9 cellular contexts compared by ENCODE assay signal in the genomic region with DNA sequence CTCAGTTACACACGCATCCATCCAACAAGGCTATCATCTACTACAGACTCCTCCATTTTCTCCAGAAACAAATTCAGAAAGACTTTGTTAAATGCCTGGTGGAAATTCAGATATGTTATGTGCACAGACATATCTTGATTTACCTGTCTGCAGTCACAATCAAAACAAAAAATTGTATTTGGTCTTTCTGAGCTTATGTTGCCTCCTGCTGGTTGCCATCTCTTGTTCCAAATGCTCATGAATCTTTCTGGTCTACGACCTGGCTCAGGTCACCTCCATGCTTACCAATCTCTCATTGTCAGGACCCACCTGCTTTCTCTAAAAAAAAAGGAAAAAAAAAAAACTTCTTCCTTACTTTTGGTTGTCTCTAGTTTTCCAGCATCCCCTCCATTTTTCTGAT.
A peak's percentile ranks its signal among the peaks of the same experiment; 100 is the strongest.
DNase-seq lines count a peak whose midpoint lies in the region; ATAC-seq and TF ChIP-seq lines count a peak whose summit lies in the region.
"Had no signal": no experiment of that assay in that cellular context is flagged by ENCODE, and none has a peak within 500 bp of the region (broad histone marks: within the 10 kb centered on the region; RNA-seq: fewer than 3 reads in every experiment).

No MANE protein-coding gene starts in this region.

- peak; percentile 60 for TF ChIP-seq RAD21 in neural cell (conservative IDR thresholded peaks at IDR 0.05)

- no peak overlapping the region for H3K27ac Mint-ChIP-seq in WTC11
- H3K27ac Mint-ChIP-seq: stimulated activated naive CD8-positive, alpha-beta T cell treated with anti-CD3 and anti-CD28 coated beads, Interleukin-15, Interleukin-2, amounts not matched to agents 100 ng/mL and 50 ng/mL, for 24 hours had no signal

- no peak overlapping the region for H3K4me3 Mint-ChIP-seq in WTC11
- H3K4me3 Mint-ChIP-seq: stimulated activated naive CD8-positive, alpha-beta T cell treated with anti-CD3 and anti-CD28 coated beads, Interleukin-15, Interleukin-2, amounts not matched to agents 100 ng/mL and 50 ng/mL, for 24 hours had no signal

- H3K9ac ChIP-seq in neural cell (ENCODE audit: low read length), result no peak overlapping the region

- POLR2A ChIA-PET in GM10248 (lab: Yijun Ruan, JAX) (no interaction called here), WTC11 (lab: Charles Lee) (no interaction called here)

- CTCF ChIA-PET in GM10248 (lab: Yijun Ruan, JAX), result interaction anchor here (0.8 to 1.8 kb wide), 6 partner anchors 29 to 477 kb away, joined by 3 to 6 read pairs (median 4); no protein-coding TSS in a partner anchor
- CTCF ChIA-PET in WTC11 (lab: Charles Lee), result interaction anchor here (0.7 to 1.4 kb wide), 6 partner anchors 12 to 456 kb away, joined by 3 to 9 read pairs (median 4); no protein-coding TSS in a partner anchor

- no peak overlapping the region for H2AFZ ChIP-seq in neural cell (ENCODE audit: low read depth, low read length)

- no peak overlapping the region for H3K4me3 ChIP-seq in neural cell (ENCODE audit: low read length)

- H3K4me1 Mint-ChIP-seq in WTC11, result peaks cover 4% of the 10 kb centered on the region

- TF ChIP-seq EP300 in neural cell (conservative IDR thresholded peaks at IDR 0.05; ENCODE audit: poor library complexity, severe bottlenecking), result no peak

- H3K27me3 ChIP-seq in neural cell (ENCODE audit: insufficient read depth, low read depth, low read length), result no peaks in the 10 kb centered on the region

- no peaks in the 10 kb centered on the region for H3K9me2 ChIP-seq in neural cell (ENCODE audit: insufficient read depth, low read length)

- H3K27me3 Mint-ChIP-seq in WTC11 (ENCODE audit: low read depth), result peaks cover 2% of the 10 kb centered on the region; the same call in 1 of the 2 replicates
- H3K27me3 Mint-ChIP-seq: stimulated activated naive CD8-positive, alpha-beta T cell treated with anti-CD3 and anti-CD28 coated beads, Interleukin-15, Interleukin-2, amounts not matched to agents 100 ng/mL and 50 ng/mL, for 24 hours had no signal

- H4K20me1 ChIP-seq in neural cell (ENCODE audit: insufficient read depth), result no peaks in the 10 kb centered on the region

- H3K27ac ChIP-seq in neural cell (ENCODE audit: low read length), result no peak overlapping the region

- H3K36me3 ChIP-seq in neural cell (ENCODE audit: insufficient read depth, low read length), result no peaks in the 10 kb centered on the region

- no peaks in the 10 kb centered on the region for H3K79me2 ChIP-seq in neural cell (replicated peaks; ENCODE audit: insufficient read depth, low read length)

- H3K36me3 Mint-ChIP-seq in WTC11, result no peaks in the 10 kb centered on the region

- no peaks in the 10 kb centered on the region for H3F3A ChIP-seq in neural cell (ENCODE audit: insufficient read depth, low read length, poor library complexity, severe bottlenecking)

- H3K9me3 Mint-ChIP-seq in WTC11, result peaks cover 4% of the 10 kb centered on the region; the same call in 1 of the 2 replicates
- H3K9me3 Mint-ChIP-seq: stimulated activated naive CD8-positive, alpha-beta T cell treated with anti-CD3 and anti-CD28 coated beads, Interleukin-15, Interleukin-2, amounts not matched to agents 100 ng/mL and 50 ng/mL, for 24 hours had no signal

- H3K4me2 ChIP-seq in neural cell (ENCODE audit: low read length), result no peak overlapping the region

- no peaks in the 10 kb centered on the region for H3K9me3 ChIP-seq in neural cell (ENCODE audit: low read length)

- DNase-seq in GM10248 (ENCODE audit: extremely low spot score) (peak; percentile 33), NCI-H460 (ENCODE audit: extremely low read depth, low read depth) (peak; percentile 3), dermis blood vessel endothelial cell (peak; percentile 72), WTC11 (ENCODE audit: low spot score) (no peak)
- no peak for DNase-seq in NK-92 treated with Interleukin-12 subunit alpha and Interleukin-12 subunit beta, amount 100 ng/mL, for 24 hours (lab: John Stamatoyannopoulos, UW)

- ATAC-seq in WTC11, result no peak
- ATAC-seq in GM18858 (IDR thresholded peaks at IDR 0.05; ENCODE audit: unreplicated experiment), result no peak
- ATAC-seq in GM18868 (IDR thresholded peaks at IDR 0.05; ENCODE audit: unreplicated experiment), result no peak

- TF ChIP-seq CTCF in GM10248 (IDR thresholded peaks at IDR 0.05; ENCODE audit: control extremely low read depth, extremely low read depth, low read depth, missing control alignments), result peak; percentile 57
- peak; percentile 49 for TF ChIP-seq CTCF in neural cell (IDR thresholded peaks at IDR 0.05; ENCODE audit: poor library complexity, severe bottlenecking)
- no peak for TF ChIP-seq CTCF in WTC11 (IDR thresholded peaks at IDR 0.05)

TF ChIP-seq in neural cell, 6 proteins besides CTCF, POLR2A, EP300 and RAD21:
- TF ChIP-seq TAF1 (IDR thresholded peaks at IDR 0.05; ENCODE audit: low read depth), result no peak
- TF ChIP-seq SMC3 (conservative IDR thresholded peaks at IDR 0.05; ENCODE audit: poor library complexity), result peak; percentile 59
TF ChIP-seq in neural cell: peak in this region for 1.

TF ChIP-seq in WTC11, 78 proteins besides CTCF, POLR2A, EP300 and RAD21:
- TF ChIP-seq, protein P1, sequence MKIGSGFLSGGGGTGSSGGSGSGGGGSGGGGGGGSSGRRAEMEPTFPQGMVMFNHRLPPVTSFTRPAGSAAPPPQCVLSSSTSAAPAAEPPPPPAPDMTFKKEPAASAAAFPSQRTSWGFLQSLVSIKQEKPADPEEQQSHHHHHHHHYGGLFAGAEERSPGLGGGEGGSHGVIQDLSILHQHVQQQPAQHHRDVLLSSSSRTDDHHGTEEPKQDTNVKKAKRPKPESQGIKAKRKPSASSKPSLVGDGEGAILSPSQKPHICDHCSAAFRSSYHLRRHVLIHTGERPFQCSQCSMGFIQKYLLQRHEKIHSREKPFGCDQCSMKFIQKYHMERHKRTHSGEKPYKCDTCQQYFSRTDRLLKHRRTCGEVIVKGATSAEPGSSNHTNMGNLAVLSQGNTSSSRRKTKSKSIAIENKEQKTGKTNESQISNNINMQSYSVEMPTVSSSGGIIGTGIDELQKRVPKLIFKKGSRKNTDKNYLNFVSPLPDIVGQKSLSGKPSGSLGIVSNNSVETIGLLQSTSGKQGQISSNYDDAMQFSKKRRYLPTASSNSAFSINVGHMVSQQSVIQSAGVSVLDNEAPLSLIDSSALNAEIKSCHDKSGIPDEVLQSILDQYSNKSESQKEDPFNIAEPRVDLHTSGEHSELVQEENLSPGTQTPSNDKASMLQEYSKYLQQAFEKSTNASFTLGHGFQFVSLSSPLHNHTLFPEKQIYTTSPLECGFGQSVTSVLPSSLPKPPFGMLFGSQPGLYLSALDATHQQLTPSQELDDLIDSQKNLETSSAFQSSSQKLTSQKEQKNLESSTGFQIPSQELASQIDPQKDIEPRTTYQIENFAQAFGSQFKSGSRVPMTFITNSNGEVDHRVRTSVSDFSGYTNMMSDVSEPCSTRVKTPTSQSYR (CRISPR knock-in tag; IDR thresholded peaks at IDR 0.05), result no peak
- TF ChIP-seq ZBTB21 (CRISPR knock-in tag; IDR thresholded peaks at IDR 0.05; ENCODE audit: borderline replicate concordance) (no peak), MXD4 (CRISPR knock-in tag; IDR thresholded peaks at IDR 0.05; ENCODE audit: borderline replicate concordance) (no peak), CBFB (CRISPR knock-in tag; IDR thresholded peaks at IDR 0.05; ENCODE audit: low read depth) (no peak), ZNF512 (CRISPR knock-in tag; IDR thresholded peaks at IDR 0.05; ENCODE audit: borderline replicate concordance) (no peak), FOXP1 (CRISPR knock-in tag; IDR thresholded peaks at IDR 0.05; ENCODE audit: borderline replicate concordance) (no peak)

Comparison
In these comparisons a context has a peak if more than half of its experiments do, and no peak if none do; other contexts are left out.
1. DNase-seq: peak in GM10248 (single experiment), NCI-H460 (single experiment) and dermis blood vessel endothelial cell (single experiment); none in NK-92 treated with Interleukin-12 subunit alpha and Interleukin-12 subunit beta, amount 100 ng/mL, for 24 hours (single experiment) and WTC11 (single experiment).